8 cellular contexts compared by ENCODE assay signal in genomic region chr1:161313554-161314200, GRCh38.
DNase-seq lines count a peak whose midpoint lies in the region; ATAC-seq lines count a peak whose summit lies in the region.

No MANE protein-coding gene starts in this region.

- H3K9me3 ChIP-seq in duodenal mucosa (ENCODE audit: control insufficient read depth in 1 of 2, low read length in 2 of 2) (no peaks in the 10 kb centered on the region), muscle layer of duodenum (ENCODE audit: control insufficient read depth in 1 of 2, low read length in 2 of 2) (no peaks in the 10 kb centered on the region)

- ATAC-seq in GM19035 (IDR thresholded peaks at IDR 0.05; ENCODE audit: unreplicated experiment) (peak; percentile 7), HG03469 (IDR thresholded peaks at IDR 0.05; ENCODE audit: unreplicated experiment) (no peak), GM18873 (IDR thresholded peaks at IDR 0.05; ENCODE audit: low FRiP score, unreplicated experiment) (no peak)

- H3K27ac ChIP-seq in duodenal mucosa (ENCODE audit: low read depth, low read length) (peak overlapping the region; percentile 78), muscle layer of duodenum (ENCODE audit: low read length) (peak overlapping the region; percentile 99)

- peak; percentile 60 to 64 for DNase-seq in NCI-H526 (lab: John Stamatoyannopoulos, UW)
- DNase-seq in NCI-H187 (lab: John Stamatoyannopoulos, UW): no peak
- DNase-seq in DMS153 treated with DMSO at 0.1 percent for 48 hours (lab: John Stamatoyannopoulos, UW; ENCODE audit: unreplicated experiment): no peak

- H3K9ac ChIP-seq in duodenal mucosa (ENCODE audit: low read depth in 1 of 2, low read length in 2 of 2): peak overlapping the region; percentile 99

- H3K4me3 ChIP-seq in duodenal mucosa (ENCODE audit: low read depth in 1 of 2, low read length in 2 of 2): peak overlapping the region; percentile 89 to 92
- peak overlapping the region; percentile 95 to 97 for H3K4me3 ChIP-seq in muscle layer of duodenum (ENCODE audit: low read depth in 1 of 2, low read length in 2 of 2)

- peaks cover 17 to 21% of the 10 kb centered on the region in 2 donors for H3K4me1 ChIP-seq in duodenal mucosa (ENCODE audit: control insufficient read depth in 1 of 2, insufficient read depth in 2 of 2, low read length in 2 of 2)
- H3K4me1 ChIP-seq in muscle layer of duodenum (ENCODE audit: control insufficient read depth in 1 of 2, insufficient read depth in 2 of 2, low read length in 2 of 2): peaks cover 8 to 15% of the 10 kb centered on the region in 2 donors

- H3K36me3 ChIP-seq in duodenal mucosa (ENCODE audit: control insufficient read depth in 1 of 2, insufficient read depth in 2 of 2, low read length in 2 of 2) (no peaks in the 10 kb centered on the region), muscle layer of duodenum (ENCODE audit: control insufficient read depth in 1 of 2, insufficient read depth in 2 of 2, low read length in 2 of 2) (peaks cover 0 to 4% of the 10 kb centered on the region in 2 donors)

- H3K27me3 ChIP-seq in duodenal mucosa (ENCODE audit: control insufficient read depth in 1 of 2, insufficient read depth in 2 of 2, low read length in 2 of 2) (no peaks in the 10 kb centered on the region), muscle layer of duodenum (ENCODE audit: low read depth, low read length) (no peaks in the 10 kb centered on the region)

Comparison
In these comparisons a context has a peak if more than half of its experiments do, and no peak if none do; other contexts are left out.
1. DNase-seq: peak in NCI-H526 (2 of 2); none in NCI-H187 (0 of 2) and DMS153 treated with DMSO at 0.1 percent for 48 hours (single experiment).